Comparison of ENCODE assay signal across 25 cellular contexts in genomic region chr6:67210450-67210849, GRCh38.
DNase-seq lines count a peak whose midpoint lies in the region; ATAC-seq and TF ChIP-seq lines count a peak whose summit lies in the region.
"Had no signal": no experiment of that assay in that cellular context is flagged by ENCODE, and none has a peak within 500 bp of the region (broad histone marks: within the 10 kb centered on the region; RNA-seq: fewer than 3 reads in every experiment).

No MANE protein-coding gene starts in this region.

- no peaks in the 10 kb centered on the region for H3K79me2 ChIP-seq in mesendoderm (ENCODE audit: control insufficient read depth, insufficient read depth, low read length)

- no peak overlapping the region for H3K27ac Mint-ChIP-seq in naive thymus-derived CD8-positive, alpha-beta T cell
- H3K27ac Mint-ChIP-seq in naive thymus-derived CD4-positive, alpha-beta T cell, result no peak overlapping the region
- H3K27ac Mint-ChIP-seq: activated CD8-positive, alpha-beta T cell treated with anti-CD3 and anti-CD28 coated beads for 36 hours; activated naive CD8-positive, alpha-beta T cell treated with anti-CD3 and anti-CD28 coated beads, Interleukin-2, amount 50 U/mL, for 24 hours; nephron progenitor cell had no signal

- ATAC-seq in naive thymus-derived CD8-positive, alpha-beta T cell, result no peak
- no peak for ATAC-seq in naive thymus-derived CD4-positive, alpha-beta T cell
- ATAC-seq: activated CD8-positive, alpha-beta T cell treated with anti-CD3 and anti-CD28 coated beads for 36 hours; activated naive CD8-positive, alpha-beta T cell treated with anti-CD3 and anti-CD28 coated beads, Interleukin-2, amount 50 U/mL, for 24 hours; pancreas; right cardiac atrium; stimulated activated naive CD8-positive, alpha-beta T cell treated with anti-CD3 and anti-CD28 coated beads, Interleukin-15, Interleukin-2, amounts not matched to agents 100 U/mL and 50 U/mL, for 24 hours had no signal

- H3K4me1 ChIP-seq in A673 (ENCODE audit: insufficient read depth, low read length, poor library complexity, severe bottlenecking), result no peaks in the 10 kb centered on the region
- no peaks in the 10 kb centered on the region for H3K4me1 ChIP-seq in naive thymus-derived CD4-positive, alpha-beta T cell (ENCODE audit: control insufficient read depth in 2 of 2, insufficient read depth in 2 of 2, low read length in 2 of 2)
- H3K4me1 ChIP-seq in mesendoderm (ENCODE audit: control insufficient read depth, low read depth, low read length), result no peaks in the 10 kb centered on the region
- H3K4me1 ChIP-seq in left ventricle myocardium inferior, result no peaks in the 10 kb centered on the region
- H3K4me1 ChIP-seq: BLaER1 treated with 17β-estradiol and CSF1 and Interleukin-3, amounts not matched to agents 10 nM and 100 nM; pancreas; uterus had no signal

- CTCF ChIA-PET in A673 (lab: Charles Lee), result no interaction called here
- CTCF ChIA-PET in naive thymus-derived CD4-positive, alpha-beta T cell (lab: Charles Lee), result no interaction called here

- no peaks in the 10 kb centered on the region for H3K36me3 Mint-ChIP-seq in naive thymus-derived CD8-positive, alpha-beta T cell
- no peaks in the 10 kb centered on the region for H3K36me3 Mint-ChIP-seq in naive thymus-derived CD4-positive, alpha-beta T cell

- no peak overlapping the region for H4K8ac ChIP-seq in mesendoderm (ENCODE audit: low read depth, low read length)

- H3K4ac ChIP-seq in mesendoderm (ENCODE audit: low read depth, low read length), result no peak overlapping the region

- no peak overlapping the region for H3K56ac ChIP-seq in mesendoderm (ENCODE audit: low read length)

- H3K18ac ChIP-seq in mesendoderm (ENCODE audit: low read length), result no peak overlapping the region

- H3K4me3 Mint-ChIP-seq in naive thymus-derived CD8-positive, alpha-beta T cell, result no peak overlapping the region
- H3K4me3 Mint-ChIP-seq in naive thymus-derived CD4-positive, alpha-beta T cell, result no peak overlapping the region
- H3K4me3 Mint-ChIP-seq: activated CD8-positive, alpha-beta T cell treated with anti-CD3 and anti-CD28 coated beads for 36 hours; activated naive CD8-positive, alpha-beta T cell treated with anti-CD3 and anti-CD28 coated beads, Interleukin-2, amount 50 U/mL, for 24 hours; nephron progenitor cell had no signal

- H2BK5ac ChIP-seq in mesendoderm (ENCODE audit: low read length), result no peak overlapping the region

- POLR2A ChIA-PET in A673 (lab: Charles Lee; ENCODE audit: low non-redundant PET), result no interaction called here
- POLR2A ChIA-PET in naive thymus-derived CD8-positive, alpha-beta T cell (lab: Charles Lee), result no interaction called here
- POLR2A ChIA-PET in naive thymus-derived CD4-positive, alpha-beta T cell (lab: Charles Lee), result no interaction called here

- no peak overlapping the region for H3K23ac ChIP-seq in mesendoderm (ENCODE audit: low read length)

- no peaks in the 10 kb centered on the region for H3K27me3 ChIP-seq in A673 (replicated peaks; ENCODE audit: insufficient read depth, low read depth, low read length, poor library complexity)
- no peaks in the 10 kb centered on the region for H3K27me3 ChIP-seq in naive thymus-derived CD4-positive, alpha-beta T cell (ENCODE audit: control insufficient read depth in 2 of 2, insufficient read depth in 2 of 2, low read length in 2 of 2)
- H3K27me3 ChIP-seq in mesendoderm (ENCODE audit: insufficient read depth, low read length, poor library complexity), result no peaks in the 10 kb centered on the region
- H3K27me3 ChIP-seq in left ventricle myocardium inferior (ENCODE audit: low read depth), result no peaks in the 10 kb centered on the region
- H3K27me3 ChIP-seq: BLaER1 treated with 17β-estradiol and CSF1 and Interleukin-3, amounts not matched to agents 10 nM and 100 nM; pancreas; uterus had no signal

- no peaks in the 10 kb centered on the region for H3K4me1 Mint-ChIP-seq in naive thymus-derived CD8-positive, alpha-beta T cell
- no peaks in the 10 kb centered on the region for H3K4me1 Mint-ChIP-seq in naive thymus-derived CD4-positive, alpha-beta T cell
- H3K4me1 Mint-ChIP-seq: activated naive CD8-positive, alpha-beta T cell treated with anti-CD3 and anti-CD28 coated beads, Interleukin-2, amount 50 U/mL, for 24 hours; nephron progenitor cell had no signal

- H3K9me3 ChIP-seq in A673 (ENCODE audit: low read depth, low read length, poor library complexity, severe bottlenecking) (no peaks in the 10 kb centered on the region), left ventricle myocardium inferior (replicated peaks) (peaks cover 5% of the 10 kb centered on the region)
- no peaks in the 10 kb centered on the region for H3K9me3 ChIP-seq in naive thymus-derived CD4-positive, alpha-beta T cell (ENCODE audit: control insufficient read depth in 2 of 3, low read length in 3 of 3)
- H3K9me3 ChIP-seq: BLaER1 treated with 17β-estradiol and CSF1 and Interleukin-3, amounts not matched to agents 10 nM and 100 nM; pancreas; thoracic aorta; uterus had no signal

- no peak overlapping the region for H3K4me2 ChIP-seq in mesendoderm (ENCODE audit: low read length)
- H3K4me2 ChIP-seq: BLaER1 treated with 17β-estradiol and CSF1 and Interleukin-3, amounts not matched to agents 10 nM and 100 nM had no signal

- H3K9ac ChIP-seq in mesendoderm (ENCODE audit: low read length), result no peak overlapping the region
- H3K9ac ChIP-seq: BLaER1 treated with 17β-estradiol and CSF1 and Interleukin-3, amounts not matched to agents 10 nM and 100 nM had no signal

- intact Hi-C loops in A673 (cut with micrococcal nuclease; ENCODE audit: unreplicated experiment) (no loop called here), left ventricle myocardium inferior (cut with micrococcal nuclease) (no loop called here)
- intact Hi-C loops in naive thymus-derived CD4-positive, alpha-beta T cell (cut with micrococcal nuclease), result no loop called here

- BruUV-seq in A673 (replicated peaks; lab: Mats Ljungman, UMichigan), result no TSS peak

- no peak overlapping the region for H3K27ac ChIP-seq in A673 (ENCODE audit: low read depth, low read length, poor library complexity, severe bottlenecking)
- H3K27ac ChIP-seq in naive thymus-derived CD4-positive, alpha-beta T cell (ENCODE audit: low read depth, low read length), result no peak overlapping the region
- H3K27ac ChIP-seq in mesendoderm (ENCODE audit: low read depth, low read length), result no peak overlapping the region
- H3K27ac ChIP-seq in left ventricle myocardium inferior (replicated peaks), result no peak overlapping the region
- H3K27ac ChIP-seq: BLaER1 treated with 17β-estradiol and CSF1 and Interleukin-3, amounts not matched to agents 10 nM and 100 nM; pancreas; thoracic aorta; uterus had no signal

- H4K5ac ChIP-seq in mesendoderm (ENCODE audit: low read length), result no peak overlapping the region

- no peak overlapping the region for H2BK15ac ChIP-seq in mesendoderm (replicated peaks; ENCODE audit: low read depth)

- peaks cover 0 to 24% (median 10%) of the 10 kb centered on the region in 9 donors for H3K9me3 Mint-ChIP-seq in naive thymus-derived CD8-positive, alpha-beta T cell
- H3K9me3 Mint-ChIP-seq in naive thymus-derived CD4-positive, alpha-beta T cell, result peaks cover 0 to 13% (median 6%) of the 10 kb centered on the region in 11 donors
- H3K9me3 Mint-ChIP-seq: nephron progenitor cell had no signal

- no peaks in the 10 kb centered on the region for H3K79me1 ChIP-seq in mesendoderm (ENCODE audit: low read length)

- no peak overlapping the region for H2BK120ac ChIP-seq in mesendoderm (ENCODE audit: low read depth, low read length)

- no peak overlapping the region for H2AK5ac ChIP-seq in mesendoderm (ENCODE audit: low read length)

- TF ChIP-seq CTCF in A673 (conservative IDR thresholded peaks at IDR 0.05; ENCODE audit: low read depth, low read length) (no peak), left ventricle myocardium inferior (IDR thresholded peaks at IDR 0.05; ENCODE audit: borderline replicate concordance) (no peak)

- peak; percentile 59 for DNase-seq in A673 (ENCODE audit: low spot score)
- DNase-seq in M059J (ENCODE audit: low read depth), result peak; percentile 66
- DNase-seq in astrocyte of the hippocampus (ENCODE audit: low read depth, low spot score), result peak; percentile 26
- peak; percentile 5 for DNase-seq in glomerular visceral epithelial cell (ENCODE audit: extremely low spot score)
- no peak for DNase-seq in naive thymus-derived CD8-positive, alpha-beta T cell
- DNase-seq in naive thymus-derived CD4-positive, alpha-beta T cell, result no peak
- no peak for DNase-seq in mesendoderm
- DNase-seq in left ventricle myocardium inferior, result no peak
- DNase-seq: activated CD4-positive, CD25-positive, alpha-beta regulatory T cell treated with anti-CD3 and anti-CD28 coated beads, Interleukin-2, amount 50 U/mL, for 72 hours; activated CD8-positive, alpha-beta T cell treated with anti-CD3 and anti-CD28 coated beads for 36 hours; activated gamma-delta T cell; activated naive CD8-positive, alpha-beta T cell treated with anti-CD3 and anti-CD28 coated beads, Interleukin-2, amount 50 U/mL, for 24 hours; caudate nucleus; Kasumi-1; NCI-H1092 treated with DMSO at 0.1 percent for 48 hours; NCI-H2029; NCI-H345; nephron progenitor cell; pancreas; right cardiac atrium; SHP77; stimulated activated naive CD8-positive, alpha-beta T cell treated with anti-CD3 and anti-CD28 coated beads, Interleukin-15, Interleukin-2, amounts not matched to agents 100 U/mL and 50 U/mL, for 24 hours; uterus had no signal

- H3K27me3 Mint-ChIP-seq in naive thymus-derived CD8-positive, alpha-beta T cell, result no peaks in the 10 kb centered on the region
- no peaks in the 10 kb centered on the region for H3K27me3 Mint-ChIP-seq in naive thymus-derived CD4-positive, alpha-beta T cell
- H3K27me3 Mint-ChIP-seq: activated CD8-positive, alpha-beta T cell treated with anti-CD3 and anti-CD28 coated beads for 36 hours; activated naive CD8-positive, alpha-beta T cell treated with anti-CD3 and anti-CD28 coated beads, Interleukin-2, amount 50 U/mL, for 24 hours had no signal

- no peaks in the 10 kb centered on the region for H3K36me3 ChIP-seq in A673 (ENCODE audit: insufficient read depth, low read length, poor library complexity, severe bottlenecking)
- H3K36me3 ChIP-seq in naive thymus-derived CD4-positive, alpha-beta T cell (ENCODE audit: control insufficient read depth in 2 of 3, insufficient read depth in 3 of 3, low read length in 3 of 3), result no peaks in the 10 kb centered on the region
- no peaks in the 10 kb centered on the region for H3K36me3 ChIP-seq in mesendoderm (ENCODE audit: control insufficient read depth, insufficient read depth, low read length)
- no peaks in the 10 kb centered on the region for H3K36me3 ChIP-seq in left ventricle myocardium inferior
- H3K36me3 ChIP-seq: BLaER1 treated with 17β-estradiol and CSF1 and Interleukin-3, amounts not matched to agents 10 nM and 100 nM; pancreas; thoracic aorta; uterus had no signal

- H3K4me3 ChIP-seq in A673 (ENCODE audit: low read depth, low read length, poor library complexity, severe bottlenecking) (no peak overlapping the region), mesendoderm (ENCODE audit: low read length) (no peak overlapping the region), left ventricle myocardium inferior (no peak overlapping the region)
- no peak overlapping the region for H3K4me3 ChIP-seq in naive thymus-derived CD4-positive, alpha-beta T cell (ENCODE audit: low read length)
- H3K4me3 ChIP-seq: BLaER1 treated with 17β-estradiol and CSF1 and Interleukin-3, amounts not matched to agents 10 nM and 100 nM; pancreas; thoracic aorta; uterus had no signal

- WGBS in mesendoderm (ENCODE audit: extremely low coverage, insufficient coverage, low lambda C conversion rate), result no CpG with 5 or more reads among the region's 1 CpG

Comparison
In these comparisons a context has a peak if more than half of its experiments do, and no peak if none do; other contexts are left out.
1. DNase-seq: peak in A673 (single experiment), M059J (single experiment), astrocyte of the hippocampus (single experiment) and glomerular visceral epithelial cell (single experiment); none in naive thymus-derived CD8-positive, alpha-beta T cell (0 of 10), naive thymus-derived CD4-positive, alpha-beta T cell (0 of 9), mesendoderm (single experiment) and left ventricle myocardium inferior (single experiment).